8 cellular contexts compared by ENCODE assay signal in genomic region chr11:67117667-67118058, GRCh38. TPM values are rescaled to one million over a fixed set of nuclear protein-coding genes. Genes with fewer than 3 reads are reported as not detected.
A peak's percentile ranks its signal among the peaks of the same experiment; 100 is the strongest.
DNase-seq lines count a peak whose midpoint lies in the region; ATAC-seq and TF ChIP-seq lines count a peak whose summit lies in the region.

No MANE protein-coding gene starts in this region.

- POLR2A ChIA-PET in GM10248 (lab: Yijun Ruan, JAX) (no interaction called here), OCI-LY7 (lab: Charles Lee) (interaction anchor here (1.0 kb wide), 1 partner anchor 12 kb away, joined by 3 read pairs; no protein-coding TSS in a partner anchor)

- no peaks in the 10 kb centered on the region for H3K9me2 ChIP-seq in OCI-LY7 (ENCODE audit: insufficient read depth, low read length)

- no peaks in the 10 kb centered on the region for H3K27me3 ChIP-seq in adipocyte (replicated peaks; ENCODE audit: control insufficient read depth, insufficient read depth, low read length)

- H3K79me2 ChIP-seq in OCI-LY7 (ENCODE audit: insufficient read depth, low read depth, low read length): peaks cover 31% of the 10 kb centered on the region

- TF ChIP-seq CTCF in GM10248 (IDR thresholded peaks at IDR 0.05; ENCODE audit: control extremely low read depth, extremely low read depth, low read depth, missing control alignments): no peak
- no peak for TF ChIP-seq CTCF in OCI-LY7 (conservative IDR thresholded peaks at IDR 0.05; ENCODE audit: low read length)

- ATAC-seq in HG03135 (IDR thresholded peaks at IDR 0.05; ENCODE audit: unreplicated experiment): no peak

- peak overlapping the region; percentile 60 for H2AFZ ChIP-seq in OCI-LY7 (ENCODE audit: low read length)

- H3K4me2 ChIP-seq in OCI-LY7 (ENCODE audit: low read length): peak overlapping the region; percentile 23; the same call in 1 of the 2 replicates

- H4K20me1 ChIP-seq in OCI-LY7 (ENCODE audit: insufficient read depth, low read length): no peaks in the 10 kb centered on the region; the same call in 1 of the 2 replicates

- H3K4me1 ChIP-seq in OCI-LY7 (ENCODE audit: insufficient read depth, low read length, poor library complexity, severe bottlenecking) (peaks cover 29% of the 10 kb centered on the region), adipocyte (ENCODE audit: control insufficient read depth, insufficient read depth, low read length) (peaks cover 14% of the 10 kb centered on the region)

- BruUV-seq in OCI-LY7 (replicated peaks; lab: Mats Ljungman, UMichigan): no TSS peak

- DNase-seq in GM10248 (ENCODE audit: extremely low spot score): peak; percentile 27
- no peak for DNase-seq in OCI-LY7 (ENCODE audit: low spot score)
- no peak for DNase-seq in adipocyte (ENCODE audit: low read depth)
- no peak for DNase-seq in NCI-H1048 (lab: John Stamatoyannopoulos, UW)
- DNase-seq in NCI-H1417 treated with DMSO at 0.1 percent for 48 hours (lab: John Stamatoyannopoulos, UW): no peak

- H3K36me3 ChIP-seq in OCI-LY7 (ENCODE audit: insufficient read depth, low read length) (peaks cover 13% of the 10 kb centered on the region), adipocyte (ENCODE audit: control insufficient read depth, insufficient read depth, low read length, severe bottlenecking) (no peaks in the 10 kb centered on the region)

- intact Hi-C loops in OCI-LY7 (cut with micrococcal nuclease; ENCODE audit: unreplicated experiment): no loop called here

- H3K27ac ChIP-seq in OCI-LY7 (ENCODE audit: low read depth, low read length, poor library complexity, severe bottlenecking): no peak overlapping the region
- H3K27ac ChIP-seq in skin epidermis: peak overlapping the region; percentile 30 to 99 (median 97)

- CTCF ChIA-PET in GM10248 (lab: Yijun Ruan, JAX): interaction anchor here (2.2 to 3.5 kb wide), 2 partner anchors 19 to 37 kb away, joined by 6 to 12 read pairs; no protein-coding TSS in a partner anchor
- CTCF ChIA-PET in OCI-LY7 (lab: Charles Lee; ENCODE audit: unreplicated experiment): no interaction called here

- H3K4me3 ChIP-seq in OCI-LY7 (ENCODE audit: low read depth, low read length, poor library complexity, severe bottlenecking) (peak overlapping the region; percentile 28), adipocyte (ENCODE audit: low read length) (peak overlapping the region; percentile 39), iPS-18c (ENCODE audit: insufficient read depth, low read depth, low read length) (peak overlapping the region; percentile 53), skin epidermis (peak overlapping the region; percentile 23 to 94 (median 59))

- H3K9me3 ChIP-seq in OCI-LY7 (ENCODE audit: low read length) (no peaks in the 10 kb centered on the region), adipocyte (ENCODE audit: control insufficient read depth, low read length) (no peaks in the 10 kb centered on the region), iPS-18c (ENCODE audit: control insufficient read depth, insufficient read depth, low read length) (no peaks in the 10 kb centered on the region)

- H3K9ac ChIP-seq in adipocyte (ENCODE audit: low read length): peak overlapping the region; percentile 88

RNA-seq across cellular contexts. Expression of gene KDM2A, which starts 1.4 kb away (rescaled TPM):
- total RNA-seq in OCI-LY7 (2014; rRNA removed; shearing (Covaris generic)): 25.4 and 31.7 TPM in 2 replicates
- total RNA-seq in OCI-LY7 (2022): 62.5 and 66.2 TPM in 2 replicates
